Comparison of ENCODE assay signal across 1 cellular context in the genomic region with DNA sequence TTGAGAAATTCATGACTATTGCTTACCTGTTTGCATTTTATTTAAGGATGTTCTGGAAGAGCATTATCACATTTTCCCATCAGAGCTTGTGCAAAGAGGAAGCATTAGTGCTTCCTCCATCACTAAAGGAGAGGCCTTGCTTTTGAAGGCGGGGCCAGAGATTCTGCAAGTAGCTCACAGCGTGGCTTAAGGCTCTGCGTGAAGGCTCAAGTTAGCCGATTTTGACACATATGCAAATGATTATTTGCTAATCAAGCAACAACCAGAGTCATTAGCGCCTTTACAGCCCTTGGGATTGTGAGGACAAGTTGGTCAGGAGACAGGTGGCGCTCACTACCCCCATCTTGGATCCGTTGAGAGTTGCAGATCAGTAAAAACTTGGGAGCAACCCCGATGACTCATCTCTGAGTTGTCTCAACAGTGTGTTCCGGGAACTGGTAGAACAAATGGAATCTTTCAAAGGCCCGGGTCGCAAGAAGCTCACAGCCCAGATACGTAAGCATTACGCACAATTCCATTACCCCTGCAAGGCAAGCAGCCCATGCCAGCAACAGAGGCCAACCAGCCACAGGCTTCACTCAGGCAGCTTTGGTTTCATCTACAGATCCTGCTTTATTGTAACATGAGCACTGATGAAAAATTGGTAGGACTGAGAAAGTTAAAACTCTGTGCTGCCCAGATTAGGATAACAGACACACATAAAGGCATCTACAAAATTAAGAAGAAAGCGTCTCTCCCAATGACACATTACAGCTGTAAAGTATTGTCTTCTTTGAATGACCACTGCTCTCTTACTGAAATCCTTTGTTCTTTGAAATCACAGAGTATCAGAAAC.
TF ChIP-seq lines count a peak whose summit lies in the region.

No MANE protein-coding gene starts in this region.

TF ChIP-seq in HepG2, 621 proteins besides CTCF, POLR2A, EP300 and RAD21 (continued from another document and continues in another):
- TF ChIP-seq ZIK1 (CRISPR knock-in tag; IDR thresholded peaks at IDR 0.05; ENCODE audit: borderline replicate concordance, low read depth) (no peak), GLI4 (CRISPR knock-in tag; IDR thresholded peaks at IDR 0.05; ENCODE audit: borderline replicate concordance) (peak; percentile 80; the same call in 1 of the 2 replicates), MATR3 (CRISPR knock-in tag; IDR thresholded peaks at IDR 0.05) (no peak), XRCC5 (optimal IDR thresholded peaks at IDR 0.05; ENCODE audit: low read length) (peak; percentile 83), SOX5 (CRISPR knock-in tag; IDR thresholded peaks at IDR 0.05; ENCODE audit: borderline replicate concordance) (peak; percentile 80; the same call in 1 of the 2 replicates), IKZF1 (IDR thresholded peaks at IDR 0.05) (no peak), ZNF451 (CRISPR knock-in tag; IDR thresholded peaks at IDR 0.05) (no peak; the same call in 1 of the 2 replicates), SOX13 (IDR thresholded peaks at IDR 0.05) (peak; percentile 31; the same call in 1 of the 2 replicates), SOX13 (CRISPR knock-in tag; conservative IDR thresholded peaks at IDR 0.05 in 1 of 2, IDR thresholded peaks at IDR 0.05 in 1 of 2) (peak in 1 of 2 experiments; percentile 84; a peak in 2 of 4 replicates), KDM1A (CRISPR knock-in tag; IDR thresholded peaks at IDR 0.05) (no peak; the same call in 1 of the 2 replicates), ZNF121 (CRISPR knock-in tag; IDR thresholded peaks at IDR 0.05) (no peak), CHD2 (IDR thresholded peaks at IDR 0.05; ENCODE audit: low read depth, low read length) (no peak), SIN3B (IDR thresholded peaks at IDR 0.05; ENCODE audit: low read length) (no peak), REPIN1 (CRISPR knock-in tag; IDR thresholded peaks at IDR 0.05; ENCODE audit: borderline replicate concordance, low read depth) (no peak), ZNF558 (CRISPR knock-in tag; IDR thresholded peaks at IDR 0.05; ENCODE audit: borderline replicate concordance) (no peak), ZNF766 (CRISPR knock-in tag; IDR thresholded peaks at IDR 0.05; ENCODE audit: borderline replicate concordance) (peak; percentile 84; the same call in 1 of the 2 replicates), ZNF543 (CRISPR knock-in tag; IDR thresholded peaks at IDR 0.05) (no peak), RARG (CRISPR knock-in tag; IDR thresholded peaks at IDR 0.05; ENCODE audit: low read depth) (no peak), MLLT10 (CRISPR knock-in tag; IDR thresholded peaks at IDR 0.05) (no peak), TARDBP (CRISPR knock-in tag; IDR thresholded peaks at IDR 0.05) (peak; percentile 71; the same call in 1 of the 2 replicates), MTF2 (CRISPR knock-in tag; IDR thresholded peaks at IDR 0.05; ENCODE audit: borderline replicate concordance) (no peak), CBFB (CRISPR knock-in tag; IDR thresholded peaks at IDR 0.05) (no peak), HDAC2 (CRISPR knock-in tag; IDR thresholded peaks at IDR 0.05) (peak; percentile 87), ZNF672 (CRISPR knock-in tag; IDR thresholded peaks at IDR 0.05) (no peak), SALL2 (CRISPR knock-in tag; IDR thresholded peaks at IDR 0.05) (no peak), HNRNPH1 (optimal IDR thresholded peaks at IDR 0.05; ENCODE audit: low read depth, low read length) (no peak), NAIF1 (CRISPR knock-in tag; IDR thresholded peaks at IDR 0.05; ENCODE audit: borderline replicate concordance) (peak; percentile 77; the same call in 1 of the 2 replicates), PRPF4 (IDR thresholded peaks at IDR 0.05; ENCODE audit: low read depth, low read length, poor library complexity, severe bottlenecking) (no peak), ZNF546 (CRISPR knock-in tag; conservative IDR thresholded peaks at IDR 0.05) (no peak), EED (CRISPR knock-in tag; IDR thresholded peaks at IDR 0.05) (no peak), ZNF510 (CRISPR knock-in tag; IDR thresholded peaks at IDR 0.05; ENCODE audit: low read depth) (0 out of 2 replicates have a peak, but pooled peaks have one; percentile 29), SUZ12 (IDR thresholded peaks at IDR 0.05; ENCODE audit: low read depth, low read length) (no peak), RXRB (CRISPR knock-in tag; IDR thresholded peaks at IDR 0.05; ENCODE audit: borderline replicate concordance) (peak; percentile 87), SRSF4 (IDR thresholded peaks at IDR 0.05; ENCODE audit: low read depth, low read length, poor library complexity, severe bottlenecking) (no peak), YEATS2 (CRISPR knock-in tag; IDR thresholded peaks at IDR 0.05; ENCODE audit: borderline replicate concordance) (peak; percentile 88), HIVEP1 (CRISPR knock-in tag; IDR thresholded peaks at IDR 0.05) (peak; percentile 80; the same call in 1 of the 2 replicates), ZNF781 (CRISPR knock-in tag; IDR thresholded peaks at IDR 0.05; ENCODE audit: borderline replicate concordance, not compliant biosample characterization) (peak; percentile 54), TEAD3 (CRISPR knock-in tag; optimal IDR thresholded peaks at IDR 0.05; ENCODE audit: borderline replicate concordance) (peak; percentile 80), ZSCAN20 (CRISPR knock-in tag; IDR thresholded peaks at IDR 0.05; ENCODE audit: borderline replicate concordance) (peak; percentile 65; the same call in 1 of the 2 replicates), NFE2L1 (CRISPR knock-in tag; IDR thresholded peaks at IDR 0.05; ENCODE audit: borderline replicate concordance) (no peak), WIZ (CRISPR knock-in tag; IDR thresholded peaks at IDR 0.05) (peak; percentile 72; the same call in 1 of the 2 replicates)
- TF ChIP-seq, protein P1, sequence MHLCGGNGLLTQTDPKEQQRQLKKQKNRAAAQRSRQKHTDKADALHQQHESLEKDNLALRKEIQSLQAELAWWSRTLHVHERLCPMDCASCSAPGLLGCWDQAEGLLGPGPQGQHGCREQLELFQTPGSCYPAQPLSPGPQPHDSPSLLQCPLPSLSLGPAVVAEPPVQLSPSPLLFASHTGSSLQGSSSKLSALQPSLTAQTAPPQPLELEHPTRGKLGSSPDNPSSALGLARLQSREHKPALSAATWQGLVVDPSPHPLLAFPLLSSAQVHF (CRISPR knock-in tag; IDR thresholded peaks at IDR 0.05) = no peak
- TF ChIP-seq, protein P2, sequence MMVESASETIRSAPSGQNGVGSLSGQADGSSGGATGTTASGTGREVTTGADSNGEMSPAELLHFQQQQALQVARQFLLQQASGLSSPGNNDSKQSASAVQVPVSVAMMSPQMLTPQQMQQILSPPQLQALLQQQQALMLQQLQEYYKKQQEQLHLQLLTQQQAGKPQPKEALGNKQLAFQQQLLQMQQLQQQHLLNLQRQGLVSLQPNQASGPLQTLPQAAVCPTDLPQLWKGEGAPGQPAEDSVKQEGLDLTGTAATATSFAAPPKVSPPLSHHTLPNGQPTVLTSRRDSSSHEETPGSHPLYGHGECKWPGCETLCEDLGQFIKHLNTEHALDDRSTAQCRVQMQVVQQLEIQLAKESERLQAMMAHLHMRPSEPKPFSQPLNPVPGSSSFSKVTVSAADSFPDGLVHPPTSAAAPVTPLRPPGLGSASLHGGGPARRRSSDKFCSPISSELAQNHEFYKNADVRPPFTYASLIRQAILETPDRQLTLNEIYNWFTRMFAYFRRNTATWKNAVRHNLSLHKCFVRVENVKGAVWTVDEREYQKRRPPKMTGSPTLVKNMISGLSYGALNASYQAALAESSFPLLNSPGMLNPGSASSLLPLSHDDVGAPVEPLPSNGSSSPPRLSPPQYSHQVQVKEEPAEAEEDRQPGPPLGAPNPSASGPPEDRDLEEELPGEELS (CRISPR knock-in tag; IDR thresholded peaks at IDR 0.05) = peak; percentile 86
- TF ChIP-seq, protein P3, sequence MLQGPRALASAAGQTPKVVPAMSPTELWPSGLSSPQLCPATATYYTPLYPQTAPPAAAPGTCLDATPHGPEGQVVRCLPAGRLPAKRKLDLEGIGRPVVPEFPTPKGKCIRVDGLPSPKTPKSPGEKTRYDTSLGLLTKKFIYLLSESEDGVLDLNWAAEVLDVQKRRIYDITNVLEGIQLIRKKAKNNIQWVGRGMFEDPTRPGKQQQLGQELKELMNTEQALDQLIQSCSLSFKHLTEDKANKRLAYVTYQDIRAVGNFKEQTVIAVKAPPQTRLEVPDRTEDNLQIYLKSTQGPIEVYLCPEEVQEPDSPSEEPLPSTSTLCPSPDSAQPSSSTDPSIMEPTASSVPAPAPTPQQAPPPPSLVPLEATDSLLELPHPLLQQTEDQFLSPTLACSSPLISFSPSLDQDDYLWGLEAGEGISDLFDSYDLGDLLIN (CRISPR knock-in tag; IDR thresholded peaks at IDR 0.05; ENCODE audit: borderline replicate concordance) = no peak
- TF ChIP-seq, protein P4, sequence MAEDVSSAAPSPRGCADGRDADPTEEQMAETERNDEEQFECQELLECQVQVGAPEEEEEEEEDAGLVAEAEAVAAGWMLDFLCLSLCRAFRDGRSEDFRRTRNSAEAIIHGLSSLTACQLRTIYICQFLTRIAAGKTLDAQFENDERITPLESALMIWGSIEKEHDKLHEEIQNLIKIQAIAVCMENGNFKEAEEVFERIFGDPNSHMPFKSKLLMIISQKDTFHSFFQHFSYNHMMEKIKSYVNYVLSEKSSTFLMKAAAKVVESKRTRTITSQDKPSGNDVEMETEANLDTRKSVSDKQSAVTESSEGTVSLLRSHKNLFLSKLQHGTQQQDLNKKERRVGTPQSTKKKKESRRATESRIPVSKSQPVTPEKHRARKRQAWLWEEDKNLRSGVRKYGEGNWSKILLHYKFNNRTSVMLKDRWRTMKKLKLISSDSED (CRISPR knock-in tag; IDR thresholded peaks at IDR 0.05) = no peak
- TF ChIP-seq, protein P5, sequence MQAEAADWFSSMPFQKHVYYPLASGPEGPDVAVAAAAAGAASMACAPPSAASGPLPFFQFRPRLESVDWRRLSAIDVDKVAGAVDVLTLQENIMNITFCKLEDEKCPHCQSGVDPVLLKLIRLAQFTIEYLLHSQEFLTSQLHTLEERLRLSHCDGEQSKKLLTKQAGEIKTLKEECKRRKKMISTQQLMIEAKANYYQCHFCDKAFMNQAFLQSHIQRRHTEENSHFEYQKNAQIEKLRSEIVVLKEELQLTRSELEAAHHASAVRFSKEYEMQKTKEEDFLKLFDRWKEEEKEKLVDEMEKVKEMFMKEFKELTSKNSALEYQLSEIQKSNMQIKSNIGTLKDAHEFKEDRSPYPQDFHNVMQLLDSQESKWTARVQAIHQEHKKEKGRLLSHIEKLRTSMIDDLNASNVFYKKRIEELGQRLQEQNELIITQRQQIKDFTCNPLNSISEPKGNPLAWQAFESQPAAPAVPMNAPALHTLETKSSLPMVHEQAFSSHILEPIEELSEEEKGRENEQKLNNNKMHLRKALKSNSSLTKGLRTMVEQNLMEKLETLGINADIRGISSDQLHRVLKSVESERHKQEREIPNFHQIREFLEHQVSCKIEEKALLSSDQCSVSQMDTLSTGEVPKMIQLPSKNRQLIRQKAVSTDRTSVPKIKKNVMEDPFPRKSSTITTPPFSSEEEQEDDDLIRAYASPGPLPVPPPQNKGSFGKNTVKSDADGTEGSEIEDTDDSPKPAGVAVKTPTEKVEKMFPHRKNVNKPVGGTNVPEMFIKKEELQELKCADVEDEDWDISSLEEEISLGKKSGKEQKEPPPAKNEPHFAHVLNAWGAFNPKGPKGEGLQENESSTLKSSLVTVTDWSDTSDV (CRISPR knock-in tag; IDR thresholded peaks at IDR 0.05) = no peak
- TF ChIP-seq, protein P6, sequence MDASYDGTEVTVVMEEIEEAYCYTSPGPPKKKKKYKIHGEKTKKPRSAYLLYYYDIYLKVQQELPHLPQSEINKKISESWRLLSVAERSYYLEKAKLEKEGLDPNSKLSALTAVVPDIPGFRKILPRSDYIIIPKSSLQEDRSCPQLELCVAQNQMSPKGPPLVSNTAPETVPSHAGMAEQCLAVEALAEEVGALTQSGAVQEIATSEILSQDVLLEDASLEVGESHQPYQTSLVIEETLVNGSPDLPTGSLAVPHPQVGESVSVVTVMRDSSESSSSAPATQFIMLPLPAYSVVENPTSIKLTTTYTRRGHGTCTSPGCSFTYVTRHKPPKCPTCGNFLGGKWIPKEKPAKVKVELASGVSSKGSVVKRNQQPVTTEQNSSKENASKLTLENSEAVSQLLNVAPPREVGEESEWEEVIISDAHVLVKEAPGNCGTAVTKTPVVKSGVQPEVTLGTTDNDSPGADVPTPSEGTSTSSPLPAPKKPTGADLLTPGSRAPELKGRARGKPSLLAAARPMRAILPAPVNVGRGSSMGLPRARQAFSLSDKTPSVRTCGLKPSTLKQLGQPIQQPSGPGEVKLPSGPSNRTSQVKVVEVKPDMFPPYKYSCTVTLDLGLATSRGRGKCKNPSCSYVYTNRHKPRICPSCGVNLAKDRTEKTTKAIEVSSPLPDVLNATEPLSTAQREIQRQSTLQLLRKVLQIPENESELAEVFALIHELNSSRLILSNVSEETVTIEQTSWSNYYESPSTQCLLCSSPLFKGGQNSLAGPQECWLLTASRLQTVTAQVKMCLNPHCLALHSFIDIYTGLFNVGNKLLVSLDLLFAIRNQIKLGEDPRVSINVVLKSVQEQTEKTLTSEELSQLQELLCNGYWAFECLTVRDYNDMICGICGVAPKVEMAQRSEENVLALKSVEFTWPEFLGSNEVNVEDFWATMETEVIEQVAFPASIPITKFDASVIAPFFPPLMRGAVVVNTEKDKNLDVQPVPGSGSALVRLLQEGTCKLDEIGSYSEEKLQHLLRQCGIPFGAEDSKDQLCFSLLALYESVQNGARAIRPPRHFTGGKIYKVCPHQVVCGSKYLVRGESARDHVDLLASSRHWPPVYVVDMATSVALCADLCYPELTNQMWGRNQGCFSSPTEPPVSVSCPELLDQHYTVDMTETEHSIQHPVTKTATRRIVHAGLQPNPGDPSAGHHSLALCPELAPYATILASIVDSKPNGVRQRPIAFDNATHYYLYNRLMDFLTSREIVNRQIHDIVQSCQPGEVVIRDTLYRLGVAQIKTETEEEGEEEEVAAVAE (CRISPR knock-in tag; IDR thresholded peaks at IDR 0.05; ENCODE audit: borderline replicate concordance) = no peak; the same call in 1 of the 2 replicates
- TF ChIP-seq, protein P7, sequence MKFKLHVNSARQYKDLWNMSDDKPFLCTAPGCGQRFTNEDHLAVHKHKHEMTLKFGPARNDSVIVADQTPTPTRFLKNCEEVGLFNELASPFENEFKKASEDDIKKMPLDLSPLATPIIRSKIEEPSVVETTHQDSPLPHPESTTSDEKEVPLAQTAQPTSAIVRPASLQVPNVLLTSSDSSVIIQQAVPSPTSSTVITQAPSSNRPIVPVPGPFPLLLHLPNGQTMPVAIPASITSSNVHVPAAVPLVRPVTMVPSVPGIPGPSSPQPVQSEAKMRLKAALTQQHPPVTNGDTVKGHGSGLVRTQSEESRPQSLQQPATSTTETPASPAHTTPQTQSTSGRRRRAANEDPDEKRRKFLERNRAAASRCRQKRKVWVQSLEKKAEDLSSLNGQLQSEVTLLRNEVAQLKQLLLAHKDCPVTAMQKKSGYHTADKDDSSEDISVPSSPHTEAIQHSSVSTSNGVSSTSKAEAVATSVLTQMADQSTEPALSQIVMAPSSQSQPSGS (CRISPR knock-in tag; IDR thresholded peaks at IDR 0.05) = no peak
- TF ChIP-seq, protein P8, sequence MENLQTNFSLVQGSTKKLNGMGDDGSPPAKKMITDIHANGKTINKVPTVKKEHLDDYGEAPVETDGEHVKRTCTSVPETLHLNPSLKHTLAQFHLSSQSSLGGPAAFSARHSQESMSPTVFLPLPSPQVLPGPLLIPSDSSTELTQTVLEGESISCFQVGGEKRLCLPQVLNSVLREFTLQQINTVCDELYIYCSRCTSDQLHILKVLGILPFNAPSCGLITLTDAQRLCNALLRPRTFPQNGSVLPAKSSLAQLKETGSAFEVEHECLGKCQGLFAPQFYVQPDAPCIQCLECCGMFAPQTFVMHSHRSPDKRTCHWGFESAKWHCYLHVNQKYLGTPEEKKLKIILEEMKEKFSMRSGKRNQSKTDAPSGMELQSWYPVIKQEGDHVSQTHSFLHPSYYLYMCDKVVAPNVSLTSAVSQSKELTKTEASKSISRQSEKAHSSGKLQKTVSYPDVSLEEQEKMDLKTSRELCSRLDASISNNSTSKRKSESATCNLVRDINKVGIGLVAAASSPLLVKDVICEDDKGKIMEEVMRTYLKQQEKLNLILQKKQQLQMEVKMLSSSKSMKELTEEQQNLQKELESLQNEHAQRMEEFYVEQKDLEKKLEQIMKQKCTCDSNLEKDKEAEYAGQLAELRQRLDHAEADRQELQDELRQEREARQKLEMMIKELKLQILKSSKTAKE (CRISPR knock-in tag; IDR thresholded peaks at IDR 0.05; ENCODE audit: borderline replicate concordance) = no peak
